Comparison of ENCODE assay signal across 2 cellular contexts in genomic region chr11:63810383-63810782, GRCh38.
TF ChIP-seq lines count a peak whose summit lies in the region.
"Not testable (repeated sequence)": the region's sequence is repeated elsewhere in the genome, so short reads cannot be mapped to it uniquely, and the experiment has no call there.

No MANE protein-coding gene starts in this region.

TF ChIP-seq in WTC11, 78 proteins besides CTCF, POLR2A, EP300 and RAD21:
- TF ChIP-seq GABPB1 (CRISPR knock-in tag; IDR thresholded peaks at IDR 0.05) = peak; percentile 21; the same call in 1 of the 2 replicates

TF ChIP-seq in HepG2, 621 proteins besides CTCF, POLR2A, EP300 and RAD21:
- peak; percentile 52 for TF ChIP-seq NR2F6 (IDR thresholded peaks at IDR 0.05)
- not testable (repeated sequence) for TF ChIP-seq NR2F6 (CRISPR knock-in tag; IDR thresholded peaks at IDR 0.05); GABPA (IDR thresholded peaks at IDR 0.05; ENCODE audit: low read depth, low read length); SOX6 (IDR thresholded peaks at IDR 0.05)
- TF ChIP-seq ZBTB38 (CRISPR knock-in tag; IDR thresholded peaks at IDR 0.05) = peak; percentile 45; the same call in 1 of the 2 replicates
- TF ChIP-seq GATAD2A (CRISPR knock-in tag; IDR thresholded peaks at IDR 0.05) = peak; percentile 17; the same call in 1 of the 2 replicates
- peak; percentile 72 for TF ChIP-seq ZBTB33 (CRISPR knock-in tag; IDR thresholded peaks at IDR 0.05)
- TF ChIP-seq ZMYM2 (CRISPR knock-in tag; IDR thresholded peaks at IDR 0.05) = peak; percentile 82; the same call in 1 of the 2 replicates
- 0 out of 2 replicates have a peak, but pooled peaks have one; percentile 41 for TF ChIP-seq PITX1 (CRISPR knock-in tag; IDR thresholded peaks at IDR 0.05)
- TF ChIP-seq CEBPG (CRISPR knock-in tag; IDR thresholded peaks at IDR 0.05) = peak; percentile 80
- peak; percentile 49; the same call in 1 of the 2 replicates for TF ChIP-seq CEBPB (IDR thresholded peaks at IDR 0.05; ENCODE audit: borderline replicate concordance, low read depth, low read length)
- TF ChIP-seq GABPA (CRISPR knock-in tag; IDR thresholded peaks at IDR 0.05; ENCODE audit: low read depth) = peak; percentile 63
- peak; percentile 39; the same call in 1 of the 2 replicates for TF ChIP-seq ETV5 (CRISPR knock-in tag; IDR thresholded peaks at IDR 0.05; ENCODE audit: borderline replicate concordance)
- peak; percentile 66; the same call in 1 of the 2 replicates for TF ChIP-seq NR2C2 (CRISPR knock-in tag; IDR thresholded peaks at IDR 0.05; ENCODE audit: borderline replicate concordance)
- 0 out of 2 replicates have a peak, but pooled peaks have one; percentile 38 for TF ChIP-seq ZNF441 (CRISPR knock-in tag; IDR thresholded peaks at IDR 0.05; ENCODE audit: borderline replicate concordance)
- 0 out of 2 replicates have a peak, but pooled peaks have one; percentile 27 for TF ChIP-seq ARID5B (CRISPR knock-in tag; IDR thresholded peaks at IDR 0.05)
- peak; percentile 89 for TF ChIP-seq TEAD3 (CRISPR knock-in tag; optimal IDR thresholded peaks at IDR 0.05; ENCODE audit: borderline replicate concordance)
- TF ChIP-seq, protein P1, sequence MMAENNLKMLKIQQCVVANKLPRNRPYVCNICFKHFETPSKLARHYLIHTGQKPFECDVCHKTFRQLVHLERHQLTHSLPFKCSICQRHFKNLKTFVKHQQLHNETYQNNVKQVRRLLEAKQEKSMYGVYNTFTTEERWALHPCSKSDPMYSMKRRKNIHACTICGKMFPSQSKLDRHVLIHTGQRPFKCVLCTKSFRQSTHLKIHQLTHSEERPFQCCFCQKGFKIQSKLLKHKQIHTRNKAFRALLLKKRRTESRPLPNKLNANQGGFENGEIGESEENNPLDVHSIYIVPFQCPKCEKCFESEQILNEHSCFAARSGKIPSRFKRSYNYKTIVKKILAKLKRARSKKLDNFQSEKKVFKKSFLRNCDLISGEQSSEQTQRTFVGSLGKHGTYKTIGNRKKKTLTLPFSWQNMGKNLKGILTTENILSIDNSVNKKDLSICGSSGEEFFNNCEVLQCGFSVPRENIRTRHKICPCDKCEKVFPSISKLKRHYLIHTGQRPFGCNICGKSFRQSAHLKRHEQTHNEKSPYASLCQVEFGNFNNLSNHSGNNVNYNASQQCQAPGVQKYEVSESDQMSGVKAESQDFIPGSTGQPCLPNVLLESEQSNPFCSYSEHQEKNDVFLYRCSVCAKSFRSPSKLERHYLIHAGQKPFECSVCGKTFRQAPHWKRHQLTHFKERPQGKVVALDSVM (CRISPR knock-in tag; IDR thresholded peaks at IDR 0.05) = peak; percentile 92
- peak; percentile 32; the same call in 1 of the 2 replicates for TF ChIP-seq SOX6 (CRISPR knock-in tag; IDR thresholded peaks at IDR 0.05)
- TF ChIP-seq SAP130 (CRISPR knock-in tag; IDR thresholded peaks at IDR 0.05; ENCODE audit: low read depth) = 0 out of 2 replicates have a peak, but pooled peaks have one; percentile 18
- TF ChIP-seq GFI1 (CRISPR knock-in tag; IDR thresholded peaks at IDR 0.05; ENCODE audit: borderline replicate concordance) = peak; percentile 43; the same call in 1 of the 2 replicates
- peak; percentile 78; the same call in 1 of the 2 replicates for TF ChIP-seq ZNF362 (CRISPR knock-in tag; IDR thresholded peaks at IDR 0.05; ENCODE audit: borderline replicate concordance)
- TF ChIP-seq GABPB1 (CRISPR knock-in tag; IDR thresholded peaks at IDR 0.05) = peak; percentile 50
